In genomic region chr18:69220529-69220928, GRCh38 we compare ENCODE assay signal across 32 cellular contexts.
"Had no signal": no experiment of that assay in that cellular context is flagged by ENCODE, and none has a peak within 500 bp of the region (broad histone marks: within the 10 kb centered on the region; RNA-seq: fewer than 3 reads in every experiment).

No MANE protein-coding gene starts in this region.

- DNase-seq: activated CD4-positive, alpha-beta T cell treated with anti-CD3 and anti-CD28 coated beads, Interleukin-2, amount 10 ng/mL, durations not matched to agents 24 days and 14 days; activated CD4-positive, alpha-beta T cell treated with anti-CD3 and anti-CD28 coated beads, Interleukin-2, amount 50 U/mL, for 4 hours; activated CD8-positive, alpha-beta T cell treated with anti-CD3 and anti-CD28 coated beads for 36 hours; activated effector memory CD4-positive, alpha-beta T cell treated with anti-CD3 and anti-CD28 coated beads, Interleukin-2, amount 50 U/mL, for 16 hours; activated naive CD4-positive, alpha-beta T cell treated with Interleukin-2 at 50 U/mL for 16 hours; activated naive CD8-positive, alpha-beta T cell treated with anti-CD3 and anti-CD28 coated beads, Interleukin-2, amount 10 ng/mL, durations not matched to agents 7 days and 5 days; activated T-cell treated with anti-CD3 and anti-CD28 coated beads, Interleukin-2, amount 50 U/mL, for 1 hour; activated T-cell treated with anti-CD3 and anti-CD28 coated beads, Interleukin-2, amount 50 U/mL, for 72 hours; amygdala; Karpas-422; NCI-H1105; NCI-H1436; NCI-H1694; NCI-H1930; NCI-H2081 treated with DMSO at 0.1 percent for 48 hours; NCI-H345; NCI-H510A; NCI-H526; NCI-H748 treated with DMSO at 0.1 percent for 48 hours; NK-92 treated with Interleukin-12 subunit alpha and Interleukin-12 subunit beta, amount 100 ng/mL, for 24 hours; PC-3; Peyer's patch; RPMI8226; SHP77 treated with DMSO at 0.1 percent for 48 hours; SK-N-SH had no signal

- H3K4me1 Mint-ChIP-seq: activated CD4-positive, alpha-beta T cell treated with anti-CD3 and anti-CD28 coated beads, Interleukin-2, amount 10 ng/mL, durations not matched to agents 24 days and 14 days; activated naive CD4-positive, alpha-beta T cell treated with anti-CD3 and anti-CD28 coated beads, Interleukin-2, amount 50 U/mL, for 24 hours; activated naive CD8-positive, alpha-beta T cell treated with anti-CD3 and anti-CD28 coated beads, Interleukin-2, amount 10 ng/mL, durations not matched to agents 7 days and 5 days; activated T-helper 17 cell treated with anti-CD3 and anti-CD28 coated beads, Interleukin-2, amount 50 U/mL, for 72 hours had no signal

- H3K9me3 ChIP-seq: ascending aorta, Peyer's patch, SJSA1, SK-N-SH had no signal

- H3K9ac ChIP-seq: SK-N-SH had no signal

- H3K4me1 ChIP-seq: ascending aorta, Peyer's patch, SJSA1 had no signal

- H3K4me2 ChIP-seq: SK-N-SH had no signal

- H3K27ac ChIP-seq: ascending aorta, cardiac muscle cell, Peyer's patch, SJSA1 had no signal

- H3K9me2 ChIP-seq: SK-N-SH had no signal

- ATAC-seq: activated CD8-positive, alpha-beta T cell treated with anti-CD3 and anti-CD28 coated beads for 36 hours; activated T-cell treated with anti-CD3 and anti-CD28 coated beads, Interleukin-2, amount 50 U/mL, for 72 hours; activated T-helper 17 cell treated with anti-CD3 and anti-CD28 coated beads, Interleukin-2, amount 50 U/mL, for 72 hours; PC-3 had no signal

- H3K9me3 Mint-ChIP-seq: activated CD4-positive, alpha-beta T cell treated with anti-CD3 and anti-CD28 coated beads, Interleukin-2, amount 10 ng/mL, durations not matched to agents 24 days and 14 days; activated CD8-positive, alpha-beta T cell treated with anti-CD3 and anti-CD28 coated beads for 36 hours; activated naive CD4-positive, alpha-beta T cell treated with anti-CD3 and anti-CD28 coated beads, Interleukin-2, amount 50 U/mL, for 24 hours; activated naive CD8-positive, alpha-beta T cell treated with anti-CD3 and anti-CD28 coated beads, Interleukin-2, amount 10 ng/mL, durations not matched to agents 7 days and 5 days; activated T-cell treated with anti-CD3 and anti-CD28 coated beads, Interleukin-2, amount 50 U/mL, for 72 hours; activated T-helper 17 cell treated with anti-CD3 and anti-CD28 coated beads, Interleukin-2, amount 50 U/mL, for 72 hours; T-helper 1 cell treated with Interleukin-12 subunit alpha and Interleukin-12 subunit beta and Interleukin-4 antibody, amounts not matched to agents 30 μg/mL and 1 μg/mL, for 36 hours; T-helper 2 cell treated with Interferon-gamma antibody and Interleukin-4, amounts not matched to agents 5 μg/mL and 100 μg/mL, for 36 hours had no signal

- H3K36me3 ChIP-seq: ascending aorta, cardiac muscle cell, Peyer's patch, SJSA1 had no signal

- H3K27ac Mint-ChIP-seq: activated CD4-positive, alpha-beta T cell treated with anti-CD3 and anti-CD28 coated beads, Interleukin-2, amount 10 ng/mL, durations not matched to agents 24 days and 14 days; activated CD8-positive, alpha-beta T cell treated with anti-CD3 and anti-CD28 coated beads for 36 hours; activated naive CD4-positive, alpha-beta T cell treated with anti-CD3 and anti-CD28 coated beads, Interleukin-2, amount 50 U/mL, for 24 hours; activated naive CD8-positive, alpha-beta T cell treated with anti-CD3 and anti-CD28 coated beads, Interleukin-2, amount 10 ng/mL, durations not matched to agents 7 days and 5 days; activated T-cell treated with anti-CD3 and anti-CD28 coated beads, Interleukin-2, amount 50 U/mL, for 72 hours; activated T-helper 17 cell treated with anti-CD3 and anti-CD28 coated beads, Interleukin-2, amount 50 U/mL, for 72 hours; T-helper 1 cell treated with Interleukin-12 subunit alpha and Interleukin-12 subunit beta and Interleukin-4 antibody, amounts not matched to agents 30 μg/mL and 1 μg/mL, for 36 hours; T-helper 2 cell treated with Interferon-gamma antibody and Interleukin-4, amounts not matched to agents 5 μg/mL and 100 μg/mL, for 36 hours had no signal

- H3K27me3 ChIP-seq: ascending aorta, cardiac muscle cell, Peyer's patch, SJSA1 had no signal

- H3K36me3 Mint-ChIP-seq: activated naive CD4-positive, alpha-beta T cell treated with anti-CD3 and anti-CD28 coated beads, Interleukin-2, amount 50 U/mL, for 24 hours; activated naive CD8-positive, alpha-beta T cell treated with anti-CD3 and anti-CD28 coated beads, Interleukin-2, amount 10 ng/mL, durations not matched to agents 7 days and 5 days had no signal

- H3K4me3 Mint-ChIP-seq: activated CD4-positive, alpha-beta T cell treated with anti-CD3 and anti-CD28 coated beads, Interleukin-2, amount 10 ng/mL, durations not matched to agents 24 days and 14 days; activated CD8-positive, alpha-beta T cell treated with anti-CD3 and anti-CD28 coated beads for 36 hours; activated naive CD4-positive, alpha-beta T cell treated with anti-CD3 and anti-CD28 coated beads, Interleukin-2, amount 50 U/mL, for 24 hours; activated naive CD8-positive, alpha-beta T cell treated with anti-CD3 and anti-CD28 coated beads, Interleukin-2, amount 10 ng/mL, durations not matched to agents 7 days and 5 days; activated T-cell treated with anti-CD3 and anti-CD28 coated beads, Interleukin-2, amount 50 U/mL, for 72 hours; activated T-helper 17 cell treated with anti-CD3 and anti-CD28 coated beads, Interleukin-2, amount 50 U/mL, for 72 hours; T-helper 1 cell treated with Interleukin-12 subunit alpha and Interleukin-12 subunit beta and Interleukin-4 antibody, amounts not matched to agents 30 μg/mL and 1 μg/mL, for 36 hours; T-helper 2 cell treated with Interferon-gamma antibody and Interleukin-4, amounts not matched to agents 5 μg/mL and 100 μg/mL, for 36 hours had no signal

- H3K27me3 Mint-ChIP-seq: activated CD4-positive, alpha-beta T cell treated with anti-CD3 and anti-CD28 coated beads, Interleukin-2, amount 10 ng/mL, durations not matched to agents 24 days and 14 days; activated CD8-positive, alpha-beta T cell treated with anti-CD3 and anti-CD28 coated beads for 36 hours; activated naive CD8-positive, alpha-beta T cell treated with anti-CD3 and anti-CD28 coated beads, Interleukin-2, amount 10 ng/mL, durations not matched to agents 7 days and 5 days had no signal

- H3K4me3 ChIP-seq: ascending aorta, cardiac muscle cell, Peyer's patch, SJSA1 had no signal
